In genomic region chr6:24520929-24521546, GRCh38 we compare ENCODE assay signal across 7 cellular contexts. TPM values are rescaled to one million over a fixed set of nuclear protein-coding genes. Genes with fewer than 3 reads are reported as not detected.
A peak's percentile ranks its signal among the peaks of the same experiment; 100 is the strongest.
DNase-seq lines count a peak whose midpoint lies in the region; ATAC-seq, FAIRE-seq and TF ChIP-seq lines count a peak whose summit lies in the region.

No MANE protein-coding gene starts in this region.

- H3K27ac ChIP-seq in endothelial cell of umbilical vein (ENCODE audit: insufficient read depth, low read depth, low read length) = no peak overlapping the region
- no peak overlapping the region for H3K27ac ChIP-seq in effector memory CD4-positive, alpha-beta T cell (ENCODE audit: insufficient read depth, low read length, poor library complexity, severe bottlenecking)

- H3K9me1 ChIP-seq in endothelial cell of umbilical vein (replicated peaks; ENCODE audit: control insufficient read depth, extremely low read depth, insufficient read depth, low read length) = no peaks in the 10 kb centered on the region

- H3K4me2 ChIP-seq in endothelial cell of umbilical vein (ENCODE audit: insufficient read depth, low read length) = no peak overlapping the region

- BruUV-seq in endothelial cell of umbilical vein (replicated peaks; lab: Mats Ljungman, UMichigan) = no TSS peak

- no peak for FAIRE-seq in endothelial cell of umbilical vein (lab: Jason Lieb, UNC)

- H3K27me3 Mint-ChIP-seq in naive B cell = no peaks in the 10 kb centered on the region

- H3K4me1 ChIP-seq in endothelial cell of umbilical vein (ENCODE audit: control insufficient read depth, extremely low read depth, insufficient read depth, low read length) = no peaks in the 10 kb centered on the region
- H3K4me1 ChIP-seq in effector memory CD4-positive, alpha-beta T cell (ENCODE audit: control insufficient read depth, insufficient read depth, low read length, poor library complexity, severe bottlenecking) = no peaks in the 10 kb centered on the region

- no peaks in the 10 kb centered on the region for H3K79me2 ChIP-seq in endothelial cell of umbilical vein (ENCODE audit: control insufficient read depth, insufficient read depth, low read length)

- no peaks in the 10 kb centered on the region for H3K36me3 Mint-ChIP-seq in naive B cell

- H3K27me3 ChIP-seq in endothelial cell of umbilical vein (ENCODE audit: control insufficient read depth in 2 of 2, insufficient read depth in 2 of 2, low read length in 2 of 2) = no peaks in the 10 kb centered on the region
- no peaks in the 10 kb centered on the region for H3K27me3 ChIP-seq in effector memory CD4-positive, alpha-beta T cell (replicated peaks; ENCODE audit: control insufficient read depth, insufficient read depth, low read length, poor library complexity, severe bottlenecking)

- peak; percentile 38 for ATAC-seq in GM21390 (IDR thresholded peaks at IDR 0.05; ENCODE audit: unreplicated experiment)
- ATAC-seq in naive B cell (ENCODE audit: low read depth in 2 of 2) = peak; percentile 24 to 29

- H3K9me3 ChIP-seq in endothelial cell of umbilical vein (replicated peaks; ENCODE audit: control insufficient read depth, insufficient read depth, low read length) = no peaks in the 10 kb centered on the region
- no peaks in the 10 kb centered on the region for H3K9me3 ChIP-seq in effector memory CD4-positive, alpha-beta T cell (ENCODE audit: control insufficient read depth, low read length)

- intact Hi-C loops in endothelial cell of umbilical vein (cut with micrococcal nuclease) = loop anchor here (1.0 kb wide), 1 partner anchor 90 kb away; no protein-coding TSS in a partner anchor

- CTCF ChIA-PET in endothelial cell of umbilical vein (lab: Charles Lee) = interaction anchor here (0.6 to 1.5 kb wide), 16 partner anchors 9 to 238 kb away, joined by 3 to 10 read pairs (median 3); no protein-coding TSS in a partner anchor

- peak; percentile 60 for DNase-seq in ELR (ENCODE audit: low read depth)
- peak; percentile 31 for DNase-seq in HT1080 (ENCODE audit: low read depth)
- DNase-seq in endothelial cell of umbilical vein (ENCODE audit: low read depth, low spot score) = peak; percentile 28
- peak; percentile 31 for DNase-seq in naive B cell
- DNase-seq in effector memory CD4-positive, alpha-beta T cell = no peak

- H4K20me1 ChIP-seq in endothelial cell of umbilical vein (replicated peaks; ENCODE audit: control insufficient read depth, extremely low read depth, insufficient read depth, low read length) = no peaks in the 10 kb centered on the region

- no peak for TF ChIP-seq POLR2A in endothelial cell of umbilical vein (IDR thresholded peaks at IDR 0.05; ENCODE audit: low read depth, low read length)

- POLR2A ChIA-PET in endothelial cell of umbilical vein (lab: Charles Lee) = no interaction called here

- H3K9ac ChIP-seq in endothelial cell of umbilical vein (replicated peaks; ENCODE audit: extremely low read depth, insufficient read depth, low read length) = no peak overlapping the region

- peak overlapping the region in 3 of 8 donors; percentile 6 to 70 (median 30) for H3K4me3 Mint-ChIP-seq in naive B cell

- H2AFZ ChIP-seq in endothelial cell of umbilical vein (ENCODE audit: low read depth, low read length) = no peak overlapping the region

- peak overlapping the region; percentile 54 to 94 (median 84) for H3K27ac Mint-ChIP-seq in naive B cell

- peaks cover 32 to 77% (median 40%) of the 10 kb centered on the region in 3 donors for H3K4me1 Mint-ChIP-seq in naive B cell

- H3K4me3 ChIP-seq in WI38 (ENCODE audit: low read depth, low read length) (no peak overlapping the region), endothelial cell of umbilical vein (replicated peaks in 1 of 3; ENCODE audit: insufficient read depth in 1 of 3, low read depth in 1 of 3, low read length in 3 of 3) (no peak overlapping the region)
- no peak overlapping the region for H3K4me3 ChIP-seq in effector memory CD4-positive, alpha-beta T cell (ENCODE audit: insufficient read depth, low read depth, low read length, poor library complexity, severe bottlenecking)

- dilution Hi-C loops in endothelial cell of umbilical vein (cut with MboI; ENCODE audit: extremely low pct_ligation_motif_present, low sequenced_read_pairs) = no loop called here

- no peaks in the 10 kb centered on the region for H3K9me3 Mint-ChIP-seq in naive B cell

- TF ChIP-seq CTCF in WI38 (IDR thresholded peaks at IDR 0.05; ENCODE audit: low read depth, low read length) (peak; percentile 63), endothelial cell of umbilical vein (IDR thresholded peaks at IDR 0.05; ENCODE audit: extremely low read depth in 1 of 2, insufficient read depth in 1 of 2, low read depth in 1 of 2, low read length in 2 of 2) (peak; percentile 60 to 78)

- no peaks in the 10 kb centered on the region for H3K36me3 ChIP-seq in endothelial cell of umbilical vein (ENCODE audit: control insufficient read depth in 2 of 2, extremely low read depth in 1 of 2, insufficient read depth in 2 of 2, low read length in 2 of 2)
- H3K36me3 ChIP-seq in effector memory CD4-positive, alpha-beta T cell (ENCODE audit: control insufficient read depth, insufficient read depth, low read length) = no peaks in the 10 kb centered on the region

TF ChIP-seq in endothelial cell of umbilical vein, 7 proteins besides CTCF, POLR2A, EP300 and RAD21:
- TF ChIP-seq GATA2 (IDR thresholded peaks at IDR 0.05; ENCODE audit: insufficient read depth, insufficient read length, low read depth, low read length) = no peak
- TF ChIP-seq MYC (IDR thresholded peaks at IDR 0.05; ENCODE audit: low read depth, low read length) = no peak
- no peak for TF ChIP-seq EZH2 (IDR thresholded peaks at IDR 0.05; ENCODE audit: borderline replicate concordance, low read depth, low read length, severe bottlenecking)
- TF ChIP-seq FOS (IDR thresholded peaks at IDR 0.05; ENCODE audit: borderline replicate concordance, insufficient read depth, low read length) = no peak
- TF ChIP-seq JUN (IDR thresholded peaks at IDR 0.05; ENCODE audit: borderline replicate concordance, insufficient read depth, insufficient read length, low read depth) = no peak
- no peak for TF ChIP-seq MAX (IDR thresholded peaks at IDR 0.05; ENCODE audit: insufficient read depth, insufficient read length)
- no peak for TF ChIP-seq POLR2AphosphoS5 (IDR thresholded peaks at IDR 0.05; ENCODE audit: insufficient read depth, low read depth, low read length)

RNA-seq across cellular contexts. Expression of gene ALDH5A1, which starts 26.3 kb away (rescaled TPM):
- 1.0 and 2.1 TPM in 2 replicates for total RNA-seq in HT1080 (2014; rRNA removed; shearing (Covaris generic))
- 2.4 and 3.0 TPM in 2 replicates for polyA plus RNA-seq in HT1080 (2015; cell fraction: cytosol; rRNA removed)
- 3.8 and 4.5 TPM in 2 replicates for polyA plus RNA-seq in HT1080 (2015; cell fraction: nucleus; rRNA removed)
- total RNA-seq in endothelial cell of umbilical vein = 1.1 and 1.8 TPM in 2 replicates
- 0.49 and 0.51 TPM in 2 replicates for polyA plus RNA-seq in endothelial cell of umbilical vein
- 0.41 and 0.43 TPM in 2 replicates for polyA plus RNA-seq in endothelial cell of umbilical vein (2011; cell fraction: cytosol; rRNA removed)
- polyA plus RNA-seq in endothelial cell of umbilical vein (2011; cell fraction: nucleus; rRNA removed) = 0.63 and 0.78 TPM in 2 replicates
- polyA plus RNA-seq in endothelial cell of umbilical vein (2012) = 0.33 and 0.40 TPM in 2 replicates
- 0.68 and 0.85 TPM in 2 replicates for polyA minus RNA-seq in endothelial cell of umbilical vein
- polyA minus RNA-seq in endothelial cell of umbilical vein (2011; cell fraction: cytosol; rRNA and poly(A)+ RNA removed) = 13.4 TPM
- polyA minus RNA-seq in endothelial cell of umbilical vein (2011; cell fraction: nucleus; rRNA and poly(A)+ RNA removed) = 0.34 and 1.1 TPM in 2 replicates
- 10 to 100 TPM; 12.1 to 21.8 (median 17.8) TPM for polyA plus RNA-seq in naive B cell (ENCODE audit: low read depth in 6 of 6)

RNA-seq across cellular contexts. Expression of gene GPLD1, which starts 31.7 kb away (rescaled TPM):
- 0.13 and 0.17 TPM in 2 replicates for total RNA-seq in HT1080 (2014; rRNA removed; shearing (Covaris generic))
- 0.31 and 0.92 TPM in 2 replicates for polyA plus RNA-seq in HT1080 (2015; cell fraction: cytosol; rRNA removed)
- 1.1 and 2.7 TPM in 2 replicates for polyA plus RNA-seq in HT1080 (2015; cell fraction: nucleus; rRNA removed)
- total RNA-seq in endothelial cell of umbilical vein = 0.53 TPM in 1 of 2 replicates, not detected in the other
- polyA plus RNA-seq in endothelial cell of umbilical vein (0.03 and 0.08 TPM in 2 replicates), naive B cell (ENCODE audit: low read depth in 6 of 6) (1 to 10 TPM in 4 of 6 donors, under 1 TPM in 1, not detected in 1; 0.49 to 3.0 (median 2.2) TPM)
- 0.04 and 0.05 TPM in 2 replicates for polyA plus RNA-seq in endothelial cell of umbilical vein (2011; cell fraction: cytosol; rRNA removed)
- 0.17 and 0.28 TPM in 2 replicates for polyA plus RNA-seq in endothelial cell of umbilical vein (2011; cell fraction: nucleus; rRNA removed)
- 0.12 TPM in 1 of 2 replicates, not detected in the other for polyA plus RNA-seq in endothelial cell of umbilical vein (2012)
- polyA minus RNA-seq in endothelial cell of umbilical vein = 0.36 TPM in 1 of 2 replicates, not detected in the other
- polyA minus RNA-seq in endothelial cell of umbilical vein (2011; cell fraction: cytosol; rRNA and poly(A)+ RNA removed) = 0.82 TPM
- polyA minus RNA-seq in endothelial cell of umbilical vein (2011; cell fraction: nucleus; rRNA and poly(A)+ RNA removed) = not detected in 2 replicates

Comparison
In these comparisons a context has a peak if more than half of its experiments do, and no peak if none do; other contexts are left out.
1. DNase-seq: peak in ELR (single experiment), HT1080 (single experiment), endothelial cell of umbilical vein (single experiment) and naive B cell (single experiment); none in effector memory CD4-positive, alpha-beta T cell (0 of 3).